ENCODE assay signal across 8 cellular contexts in the genomic region with DNA sequence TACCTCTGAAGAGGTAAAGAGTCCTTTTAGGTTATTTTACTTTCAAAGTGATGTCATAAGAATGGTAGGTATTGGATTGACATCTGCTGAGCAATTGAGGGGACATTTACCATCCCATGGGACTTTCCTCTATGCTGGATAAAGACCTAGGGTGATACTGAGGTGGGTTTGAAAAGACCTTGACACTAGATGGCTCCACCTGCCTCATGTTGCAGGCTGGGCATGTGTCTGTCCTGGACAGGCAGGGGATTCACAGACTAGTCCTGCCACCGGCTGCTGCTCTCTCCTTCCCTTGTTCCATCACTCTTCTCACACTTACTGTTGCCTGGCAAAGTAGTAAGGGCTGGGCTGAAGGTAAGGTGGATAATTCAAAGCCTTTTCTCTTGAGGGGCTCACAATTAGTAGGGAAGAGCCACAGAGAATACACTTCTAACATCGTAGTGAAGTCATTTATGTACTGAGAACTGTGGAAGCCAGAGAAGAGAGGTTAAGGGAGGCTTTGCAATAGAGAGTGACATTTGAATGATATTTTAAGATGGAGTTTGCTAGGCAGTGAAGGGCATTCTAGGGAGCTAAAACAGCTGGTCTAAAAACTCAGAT. TPM values are rescaled to one million over a fixed set of nuclear protein-coding genes. Genes with fewer than 3 reads are reported as not detected.
DNase-seq lines count a peak whose midpoint lies in the region; ATAC-seq lines count a peak whose summit lies in the region.

No MANE protein-coding gene starts in this region.

- no peaks in the 10 kb centered on the region for H3K27me3 Mint-ChIP-seq in T-helper 17 cell

- no peaks in the 10 kb centered on the region for H3K36me3 Mint-ChIP-seq in T-helper 17 cell (ENCODE audit: low read depth)

- H3K27ac Mint-ChIP-seq in T-helper 17 cell = peak overlapping the region; percentile 84

- ATAC-seq in GM21526 (IDR thresholded peaks at IDR 0.05; ENCODE audit: low FRiP score, unreplicated experiment) (peak; percentile 55), T-helper 17 cell (no peak)

- DNase-seq in NCI-H510A treated with DMSO at 0.1 percent for 48 hours (lab: John Stamatoyannopoulos, UW) (peak; percentile 28), NCI-H510A (lab: John Stamatoyannopoulos, UW) (no peak), HT-29 (ENCODE audit: low spot score) (peak; percentile 72), T-helper 17 cell (no peak), globus pallidus (ENCODE audit: low spot score) (peak; percentile 61), renal cortical epithelial cell (ENCODE audit: low read depth) (peak; percentile 59), SKM-1 treated with dmso at 0.1 percent for 144 hours (lab: John Stamatoyannopoulos, UW; ENCODE audit: unreplicated experiment) (no peak)

- H3K9me3 ChIP-seq in T-helper 17 cell (ENCODE audit: control insufficient read depth, low read length, poor library complexity, severe bottlenecking) = no peaks in the 10 kb centered on the region

- peaks cover 32% of the 10 kb centered on the region for H3K4me1 Mint-ChIP-seq in T-helper 17 cell

- no peak overlapping the region for H3K4me3 Mint-ChIP-seq in T-helper 17 cell

RNA-seq across cellular contexts. Expression of a gene that starts 27.7 kb away (rescaled TPM):
- 186 and 190 TPM in 2 replicates for total RNA-seq in HT-29 (2014; rRNA removed; shearing (Covaris generic))
- total RNA-seq in T-helper 17 cell = 10 to 100 TPM; 22.6 to 23.8 TPM
- 26.4 and 84.4 TPM in 2 replicates for total RNA-seq in renal cortical epithelial cell

Comparison
In these comparisons a context has a peak if more than half of its experiments do, and no peak if none do; other contexts are left out.
1. DNase-seq: peak in NCI-H510A treated with DMSO at 0.1 percent for 48 hours (single experiment), HT-29 (single experiment), globus pallidus (single experiment) and renal cortical epithelial cell (single experiment); none in NCI-H510A (single experiment), T-helper 17 cell (0 of 3) and SKM-1 treated with dmso at 0.1 percent for 144 hours (single experiment).